Comparison of ENCODE assay signal across 1 cellular context in the genomic region with DNA sequence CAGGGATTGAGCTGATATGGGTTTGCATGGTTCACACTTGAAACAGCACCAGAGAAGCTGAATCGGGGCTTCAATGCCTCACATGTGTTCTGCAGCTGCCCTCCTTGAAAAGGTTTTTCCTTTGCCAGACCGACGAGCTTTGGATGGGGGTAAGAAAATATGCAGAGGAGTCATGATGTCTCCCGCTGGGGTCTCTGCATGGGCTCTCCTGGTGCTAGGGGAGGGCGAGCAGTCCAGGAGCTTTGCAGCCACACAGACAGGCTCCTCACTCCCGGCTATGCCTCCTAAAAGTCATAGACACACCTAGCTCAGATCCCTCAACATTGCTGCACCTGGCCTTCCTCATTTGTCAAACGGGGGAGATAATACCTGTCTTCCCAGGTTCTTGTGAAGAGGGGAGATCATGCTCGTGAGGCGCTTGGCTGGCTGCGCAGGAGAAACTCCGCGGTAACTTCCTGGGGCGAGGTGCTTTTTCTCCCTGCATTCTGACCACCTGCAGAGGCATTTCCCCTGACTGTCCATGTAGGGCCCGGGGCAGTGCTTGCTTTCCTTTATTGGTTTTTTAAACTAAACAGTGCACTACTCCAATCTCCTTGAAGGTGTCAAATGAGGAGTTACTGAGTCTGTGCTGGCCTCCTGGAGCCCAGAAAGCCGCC.
TF ChIP-seq lines count a peak whose summit lies in the region.

No MANE protein-coding gene starts in this region.

TF ChIP-seq in K562, 482 proteins besides CTCF, POLR2A, EP300 and RAD21 (continued from another document):
- TF ChIP-seq, protein P1, sequence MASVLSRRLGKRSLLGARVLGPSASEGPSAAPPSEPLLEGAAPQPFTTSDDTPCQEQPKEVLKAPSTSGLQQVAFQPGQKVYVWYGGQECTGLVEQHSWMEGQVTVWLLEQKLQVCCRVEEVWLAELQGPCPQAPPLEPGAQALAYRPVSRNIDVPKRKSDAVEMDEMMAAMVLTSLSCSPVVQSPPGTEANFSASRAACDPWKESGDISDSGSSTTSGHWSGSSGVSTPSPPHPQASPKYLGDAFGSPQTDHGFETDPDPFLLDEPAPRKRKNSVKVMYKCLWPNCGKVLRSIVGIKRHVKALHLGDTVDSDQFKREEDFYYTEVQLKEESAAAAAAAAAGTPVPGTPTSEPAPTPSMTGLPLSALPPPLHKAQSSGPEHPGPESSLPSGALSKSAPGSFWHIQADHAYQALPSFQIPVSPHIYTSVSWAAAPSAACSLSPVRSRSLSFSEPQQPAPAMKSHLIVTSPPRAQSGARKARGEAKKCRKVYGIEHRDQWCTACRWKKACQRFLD (CRISPR knock-in tag; IDR thresholded peaks at IDR 0.05) = no peak
- TF ChIP-seq SPI1 (IDR thresholded peaks at IDR 0.05; ENCODE audit: borderline replicate concordance, low read depth, low read length) (0 out of 2 replicates have a peak, but pooled peaks have one; percentile 1), FOXP1 (CRISPR knock-in tag; IDR thresholded peaks at IDR 0.05) (0 out of 2 replicates have a peak, but pooled peaks have one; percentile 24), FOXK2 (conservative IDR thresholded peaks at IDR 0.05 in 1 of 2, IDR thresholded peaks at IDR 0.05 in 1 of 2; ENCODE audit: low read depth in 2 of 2) (no peak), TEAD1 (CRISPR knock-in tag; IDR thresholded peaks at IDR 0.05) (peak in 1 of 2 experiments; percentile 49; a peak in 1 of 4 replicates)
TF ChIP-seq in K562: peak in this region for 6.
